ENCODE assay signal across 1 cellular context in the genomic region with DNA sequence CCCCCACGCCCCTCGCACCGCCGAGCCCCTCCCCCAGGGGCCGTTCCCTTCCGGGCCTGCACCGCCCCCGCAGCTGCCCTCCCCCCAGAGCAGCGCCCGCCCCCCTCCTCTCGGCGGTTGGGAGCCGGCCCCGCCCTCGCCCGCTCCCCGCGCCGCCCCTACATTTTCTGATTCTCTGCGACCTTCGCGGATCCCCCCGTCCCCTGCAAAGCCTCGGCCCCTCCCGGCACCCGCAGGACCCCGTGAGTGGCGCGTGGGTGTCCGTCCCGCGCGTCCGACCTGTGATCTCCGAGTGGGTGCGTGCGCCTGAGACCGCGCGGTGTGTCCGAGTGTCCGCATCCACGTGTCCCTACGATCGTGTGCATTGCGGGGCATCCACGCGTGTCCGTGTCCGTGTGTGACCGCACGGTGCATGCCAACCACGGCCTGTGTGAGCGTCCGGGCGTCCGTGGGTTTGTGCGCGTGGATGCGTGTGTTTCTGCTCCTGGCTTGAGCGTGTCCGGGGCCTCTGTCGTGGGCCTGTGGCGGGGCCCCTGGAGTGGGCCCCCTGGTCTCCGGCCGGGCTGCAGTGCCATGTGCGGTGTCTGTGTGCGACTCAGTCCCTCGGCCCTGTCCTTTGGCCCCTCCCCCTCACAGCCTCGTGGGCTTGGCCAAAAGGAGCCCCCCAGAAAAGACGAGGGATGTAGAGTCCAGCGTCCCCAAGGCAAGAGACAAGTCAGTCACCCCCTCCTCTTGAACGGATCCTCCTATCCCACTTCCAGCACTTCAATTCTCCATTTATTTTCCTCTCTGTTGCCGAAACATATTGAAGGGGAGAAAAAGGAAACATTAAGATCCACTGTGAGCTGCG.
TF ChIP-seq lines count a peak whose summit lies in the region.

No MANE protein-coding gene starts in this region.

TF ChIP-seq in GM12891, 5 proteins besides CTCF, POLR2A, EP300 and RAD21:
- no peak for TF ChIP-seq PAX5 (IDR thresholded peaks at IDR 0.05; ENCODE audit: insufficient read depth, low read length, severe bottlenecking)
- no peak for TF ChIP-seq TAF1 (IDR thresholded peaks at IDR 0.05; ENCODE audit: low read depth, low read length)
- TF ChIP-seq POLR2AphosphoS5 (IDR thresholded peaks at IDR 0.05; ENCODE audit: low read depth, low read length) = no peak
- TF ChIP-seq SPI1 (IDR thresholded peaks at IDR 0.05; ENCODE audit: low read depth, low read length) = no peak
- no peak for TF ChIP-seq POU2F2 (IDR thresholded peaks at IDR 0.05; ENCODE audit: low read depth, low read length)
TF ChIP-seq in GM12891: peak in this region for 0.
